In the genomic region with DNA sequence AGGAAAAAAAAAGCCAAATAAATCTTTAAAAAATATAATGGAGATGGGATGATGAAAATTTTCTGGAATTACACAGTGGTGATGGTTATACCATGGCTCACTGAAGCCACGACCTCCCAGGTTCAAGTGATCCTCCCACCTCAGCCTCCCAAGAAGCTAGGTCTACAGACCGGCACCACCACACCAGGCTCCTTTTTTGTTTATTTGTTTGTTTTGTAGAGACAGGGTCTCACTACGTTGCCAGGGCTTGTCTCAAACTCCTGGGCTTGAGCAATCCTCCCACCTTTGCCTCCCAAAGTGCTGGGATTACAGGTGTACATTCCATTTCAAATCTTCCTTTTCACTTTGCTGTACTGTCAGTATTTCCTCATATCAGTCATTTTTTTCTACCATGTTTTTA, we compare ENCODE assay signal across 34 cellular contexts.
"Had no signal": no experiment of that assay in that cellular context is flagged by ENCODE, and none has a peak within 500 bp of the region (broad histone marks: within the 10 kb centered on the region; RNA-seq: fewer than 3 reads in every experiment).

No MANE protein-coding gene starts in this region.

- H3K9ac ChIP-seq: KMS-11 had no signal

- H3K4me2 ChIP-seq: KMS-11 had no signal

- H3K9me3 ChIP-seq: MG63 had no signal

- H3K36me3 ChIP-seq: MG63 had no signal

- H3K4me3 ChIP-seq: MG63 had no signal

- DNase-seq: Karpas-422, Kasumi-1, KG1, MG63, MM.1S, MV-4-11, NCI-H1048, NCI-H1092, NCI-H1092 treated with DMSO at 0.1 percent for 48 hours, NCI-H1105, NCI-H1105 treated with DMSO at 0.1 percent for 48 hours, NCI-H1417, NCI-H1417 treated with DMSO at 0.1 percent for 48 hours, NCI-H1436, NCI-H1436 treated with DMSO at 0.1 percent for 48 hours, NCI-H146, NCI-H1694, NCI-H1694 treated with DMSO at 0.1 percent for 48 hours, NCI-H187, NCI-H187 treated with DMSO at 0.1 percent for 48 hours, NCI-H1930, NCI-H2029, NCI-H2029 treated with DMSO at 0.1 percent for 48 hours, NCI-H2081, NCI-H2081 treated with DMSO at 0.1 percent for 48 hours, NCI-H2107, NCI-H2171, NCI-H2171 treated with DMSO at 0.1 percent for 48 hours, NCI-H2227 treated with DMSO at 0.1 percent for 48 hours, NCI-H226, NCI-H345, NCI-H446, NCI-H446 treated with DMSO at 0.1 percent for 48 hours had no signal

- H3K27ac ChIP-seq: KMS-11 had no signal
